Comparison of ENCODE assay signal across 27 cellular contexts in the genomic region with DNA sequence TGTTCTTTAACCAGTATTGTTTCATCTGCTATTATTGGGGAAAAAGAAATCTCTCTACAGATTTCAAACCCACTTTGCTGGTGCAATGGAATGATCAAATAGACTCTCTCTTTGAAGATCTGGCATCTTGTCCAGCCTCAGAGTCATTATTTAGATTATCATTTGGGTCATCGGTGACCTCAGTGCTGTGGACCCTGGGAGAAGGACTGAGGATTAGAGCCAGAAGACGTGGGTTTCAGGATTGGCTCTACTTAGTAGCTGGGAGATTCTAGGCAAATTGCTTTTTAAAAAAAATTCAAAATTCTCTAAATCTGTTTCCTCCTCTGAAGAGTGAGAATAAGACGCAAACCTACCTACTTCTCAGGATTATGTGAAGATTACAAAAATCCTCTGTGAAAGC.
"Had no signal": no experiment of that assay in that cellular context is flagged by ENCODE, and none has a peak within 500 bp of the region (broad histone marks: within the 10 kb centered on the region; RNA-seq: fewer than 3 reads in every experiment).

No MANE protein-coding gene starts in this region.

- H3K27ac Mint-ChIP-seq: stimulated activated effector memory CD8-positive, alpha-beta T cell treated with anti-CD3 and anti-CD28 coated beads, Interleukin-12 subunit alpha, Interleukin-12 subunit beta, amount 100 ng/mL, for 72 hours; stimulated activated memory B cell treated with anti-CD40 and anti-IgM and Interleukin-4, amounts not matched to agents 10 μg/mL and 1 μg/mL and 100 μg/mL, for 72 hours; stimulated activated naive CD8-positive, alpha-beta T cell treated with anti-CD3 and anti-CD28 coated beads, Interleukin-15, amount 100 ng/mL, for 72 hours; stimulated activated naive CD8-positive, alpha-beta T cell treated with anti-CD3 and anti-CD28 coated beads, Interleukin-15, Interleukin-2, amounts not matched to agents 100 ng/mL and 50 ng/mL, for 24 hours; type B pancreatic cell had no signal

- H3K27me3 ChIP-seq: stomach, suprapubic skin, testis, thyroid gland, tibial nerve, transverse colon, upper lobe of left lung, upper lobe of right lung, uterus, vagina had no signal

- ATAC-seq: stimulated activated effector memory CD8-positive, alpha-beta T cell treated with anti-CD3 and anti-CD28 coated beads, Interleukin-12 subunit alpha, Interleukin-12 subunit beta, amount 100 ng/mL, for 72 hours; stimulated activated memory B cell treated with anti-CD40 and anti-IgM and Interleukin-4, amounts not matched to agents 10 μg/mL and 1 μg/mL and 100 μg/mL, for 72 hours; stimulated activated naive CD8-positive, alpha-beta T cell treated with anti-CD3 and anti-CD28 coated beads, Interleukin-15, amount 100 ng/mL, for 72 hours; stimulated activated naive CD8-positive, alpha-beta T cell treated with anti-CD3 and anti-CD28 coated beads, Interleukin-15, Interleukin-2, amounts not matched to agents 100 U/mL and 50 U/mL, for 24 hours; upper lobe of right lung had no signal

- H3K4me1 ChIP-seq: stomach, suprapubic skin, testis, thyroid gland, tibial nerve, transverse colon, upper lobe of left lung, upper lobe of right lung, uterus, vagina had no signal

- H3K4me3 Mint-ChIP-seq: stimulated activated effector memory CD8-positive, alpha-beta T cell treated with anti-CD3 and anti-CD28 coated beads, Interleukin-12 subunit alpha, Interleukin-12 subunit beta, amount 100 ng/mL, for 72 hours; stimulated activated memory B cell treated with anti-CD40 and anti-IgM and Interleukin-4, amounts not matched to agents 10 μg/mL and 1 μg/mL and 100 μg/mL, for 72 hours; stimulated activated naive CD8-positive, alpha-beta T cell treated with anti-CD3 and anti-CD28 coated beads, Interleukin-15, amount 100 ng/mL, for 72 hours; stimulated activated naive CD8-positive, alpha-beta T cell treated with anti-CD3 and anti-CD28 coated beads, Interleukin-15, Interleukin-2, amounts not matched to agents 100 ng/mL and 50 ng/mL, for 24 hours; type B pancreatic cell had no signal

- H3K4me1 Mint-ChIP-seq: stimulated activated memory B cell treated with anti-CD40 and anti-IgM and Interleukin-4, amounts not matched to agents 10 μg/mL and 1 μg/mL and 100 μg/mL, for 72 hours; stimulated activated naive CD8-positive, alpha-beta T cell treated with anti-CD3 and anti-CD28 coated beads, Interleukin-15, amount 100 ng/mL, for 72 hours had no signal

- H3K27ac ChIP-seq: stomach, suprapubic skin, testis, thoracic aorta, thyroid gland, tibial nerve, transverse colon, upper lobe of left lung, upper lobe of right lung, uterus, vagina had no signal

- H3K9me3 ChIP-seq: stomach, suprapubic skin, testis, thoracic aorta, thyroid gland, tibial nerve, transverse colon, upper lobe of left lung, upper lobe of right lung, uterus, vagina had no signal

- H3K36me3 ChIP-seq: stomach, suprapubic skin, thoracic aorta, thyroid gland, tibial nerve, transverse colon, upper lobe of left lung, upper lobe of right lung, uterus, vagina had no signal

- H3K4me3 ChIP-seq: stomach, suprapubic skin, testis, thoracic aorta, thyroid gland, tibial nerve, transverse colon, upper lobe of left lung, upper lobe of right lung, uterus, vagina had no signal

- DNase-seq: stimulated activated CD4-positive, alpha-beta T cell treated with anti-CD3 and anti-CD28 coated beads, Interleukin-2, amount 100 ng/mL, for 24 hours; stimulated activated CD4-positive, alpha-beta T cell treated with anti-CD3 and anti-CD28 coated beads, Interleukin-2, amount 100 ng/mL, for 48 hours; stimulated activated CD4-positive, alpha-beta T cell treated with anti-CD3 and anti-CD28 coated beads, Interleukin-4, amount 100 ng/mL, for 1 hour; stimulated activated CD4-positive, alpha-beta T cell treated with anti-CD3 and anti-CD28 coated beads, Interleukin-4, amount 100 ng/mL, for 24 hours; stimulated activated CD4-positive, alpha-beta T cell treated with anti-CD3 and anti-CD28 coated beads, Interleukin-4, amount 100 ng/mL, for 4 hours; stimulated activated CD8-positive, alpha-beta memory T cell treated with anti-CD3 and anti-CD28 coated beads, Interleukin-4, amount 100 ng/mL, for 48 hours; stimulated activated naive CD4-positive, alpha-beta T cell; stimulated activated naive CD4-positive, alpha-beta T cell treated with Interleukin-2 at 50 U/mL for 16 hours; stimulated activated naive CD8-positive, alpha-beta T cell treated with anti-CD3 and anti-CD28 coated beads, Interleukin-15, amount 100 ng/mL, for 72 hours; stimulated activated naive CD8-positive, alpha-beta T cell treated with anti-CD3 and anti-CD28 coated beads, Interleukin-15, Interleukin-2, amounts not matched to agents 100 U/mL and 50 U/mL, for 24 hours; stomach; substantia nigra; testis; thyroid gland; transverse colon; trophoblast cell; upper lobe of left lung; upper lobe of right lung; uterus had no signal

- H3K36me3 Mint-ChIP-seq: stimulated activated effector memory CD8-positive, alpha-beta T cell treated with anti-CD3 and anti-CD28 coated beads, Interleukin-12 subunit alpha, Interleukin-12 subunit beta, amount 100 ng/mL, for 72 hours; stimulated activated memory B cell treated with anti-CD40 and anti-IgM and Interleukin-4, amounts not matched to agents 10 μg/mL and 1 μg/mL and 100 μg/mL, for 72 hours; type B pancreatic cell had no signal

- H3K9me3 Mint-ChIP-seq: stimulated activated effector memory CD8-positive, alpha-beta T cell treated with anti-CD3 and anti-CD28 coated beads, Interleukin-12 subunit alpha, Interleukin-12 subunit beta, amount 100 ng/mL, for 72 hours; type B pancreatic cell had no signal

- H3K27me3 Mint-ChIP-seq: stimulated activated memory B cell treated with anti-CD40 and anti-IgM and Interleukin-4, amounts not matched to agents 10 μg/mL and 1 μg/mL and 100 μg/mL, for 72 hours; stimulated activated naive CD8-positive, alpha-beta T cell treated with anti-CD3 and anti-CD28 coated beads, Interleukin-15, amount 100 ng/mL, for 72 hours; stimulated activated naive CD8-positive, alpha-beta T cell treated with anti-CD3 and anti-CD28 coated beads, Interleukin-15, Interleukin-2, amounts not matched to agents 100 ng/mL and 50 ng/mL, for 24 hours had no signal
